Comparison of ENCODE assay signal across 20 cellular contexts in the genomic region with DNA sequence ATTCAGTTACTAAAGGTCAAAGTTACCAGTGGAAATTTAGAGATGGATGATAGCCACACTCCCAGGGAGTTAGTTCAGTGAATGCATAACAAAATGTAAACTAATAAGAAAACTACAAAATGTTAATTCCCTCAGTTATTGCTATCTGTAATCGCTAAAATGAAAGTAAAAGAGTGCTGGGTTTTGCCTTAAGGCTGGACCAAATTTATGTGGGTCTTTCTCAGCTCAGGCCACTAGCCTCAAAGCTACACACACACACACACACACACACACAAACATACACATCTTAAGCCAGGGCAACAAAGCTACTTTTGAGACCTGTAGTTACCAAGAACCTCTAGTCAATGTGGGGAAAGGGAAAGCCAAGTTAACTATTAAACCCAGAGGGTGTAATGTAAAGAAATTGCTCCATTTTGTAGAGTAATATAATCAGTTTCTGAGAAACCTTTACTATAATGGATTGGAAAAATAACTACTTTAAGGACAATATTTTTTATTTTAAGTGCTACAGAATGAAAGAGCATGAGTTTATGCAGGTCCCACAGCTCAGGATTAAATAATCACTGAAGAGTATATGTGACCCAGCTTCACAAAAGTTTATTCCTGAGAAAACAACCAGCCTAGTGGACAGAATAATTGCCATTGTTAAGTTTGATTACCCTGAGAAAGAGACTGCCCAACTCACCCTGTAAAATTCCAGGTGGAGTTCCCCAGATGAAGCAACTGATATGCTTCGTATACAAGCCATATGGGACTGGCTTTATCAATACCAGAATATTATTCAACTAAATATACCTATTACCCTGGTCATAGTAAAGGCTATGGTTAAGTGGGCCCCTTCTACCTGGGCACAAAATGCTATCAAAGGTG. TPM values are rescaled to one million over a fixed set of nuclear protein-coding genes. Genes with fewer than 3 reads are reported as not detected.
"Had no signal": no experiment of that assay in that cellular context is flagged by ENCODE, and none has a peak within 500 bp of the region (broad histone marks: within the 10 kb centered on the region; RNA-seq: fewer than 3 reads in every experiment).

No MANE protein-coding gene starts in this region.

- H3K4me1 Mint-ChIP-seq: activated CD8-positive, alpha-beta memory T cell treated with anti-CD3 and anti-CD28 coated beads, Interleukin-2, amount 10 ng/mL, durations not matched to agents 7 days and 5 days; memory B cell had no signal

- H3K4me1 ChIP-seq: left ventricle myocardium inferior, tibial artery, vagina had no signal

- H3K4me3 ChIP-seq: left ventricle myocardium inferior, skin epidermis, tibial artery, vagina had no signal

- H3K27me3 Mint-ChIP-seq: activated CD4-positive, alpha-beta memory T cell treated with anti-CD3 and anti-CD28 coated beads for 36 hours; activated CD8-positive, alpha-beta memory T cell treated with anti-CD3 and anti-CD28 coated beads, Interleukin-2, amount 10 ng/mL, durations not matched to agents 7 days and 5 days; memory B cell; natural killer cell treated with Interleukin-12 subunit alpha and Interleukin-12 subunit beta and Interleukin-15 and Interleukin-18, amount 100 ng/mL, for 72 hours had no signal

- H3K27me3 ChIP-seq: tibial artery, vagina had no signal

- ATAC-seq: activated CD8-positive, alpha-beta memory T cell treated with anti-CD3 and anti-CD28 coated beads, Interleukin-2, amount 10 ng/mL, durations not matched to agents 7 days and 5 days; natural killer cell treated with Interleukin-12 subunit alpha and Interleukin-12 subunit beta and Interleukin-15 and Interleukin-18, amount 100 ng/mL, for 72 hours; right cardiac atrium had no signal

- H3K9me3 Mint-ChIP-seq: activated CD4-positive, alpha-beta memory T cell treated with anti-CD3 and anti-CD28 coated beads for 36 hours had no signal

- H3K36me3 ChIP-seq: left ventricle myocardium inferior, tibial artery, vagina, WERI-Rb-1 had no signal

- H3K9me3 ChIP-seq: left ventricle myocardium inferior, tibial artery, vagina had no signal

- H3K27ac Mint-ChIP-seq: activated CD4-positive, alpha-beta memory T cell treated with anti-CD3 and anti-CD28 coated beads for 36 hours; activated CD8-positive, alpha-beta memory T cell treated with anti-CD3 and anti-CD28 coated beads, Interleukin-2, amount 10 ng/mL, durations not matched to agents 7 days and 5 days; memory B cell; natural killer cell treated with Interleukin-12 subunit alpha and Interleukin-12 subunit beta and Interleukin-15 and Interleukin-18, amount 100 ng/mL, for 72 hours had no signal

- H3K27ac ChIP-seq: left ventricle myocardium inferior, skin epidermis, tibial artery, vagina, WERI-Rb-1 had no signal

- H3K36me3 Mint-ChIP-seq: activated CD4-positive, alpha-beta memory T cell treated with anti-CD3 and anti-CD28 coated beads for 36 hours; activated CD8-positive, alpha-beta memory T cell treated with anti-CD3 and anti-CD28 coated beads, Interleukin-2, amount 10 ng/mL, durations not matched to agents 7 days and 5 days; memory B cell; natural killer cell treated with Interleukin-12 subunit alpha and Interleukin-12 subunit beta and Interleukin-15 and Interleukin-18, amount 100 ng/mL, for 72 hours had no signal

- DNase-seq: activated CD4-positive, alpha-beta memory T cell treated with anti-CD3 and anti-CD28 coated beads for 36 hours; activated CD8-positive, alpha-beta memory T cell treated with anti-CD3 and anti-CD28 coated beads, Interleukin-2, amount 10 ng/mL, durations not matched to agents 7 days and 5 days; activated naive CD4-positive, alpha-beta T cell treated with anti-CD3 and anti-CD28 coated beads, Interleukin-2, amount 50 U/mL, for 16 hours; activated T-cell treated with anti-CD3 and anti-CD28 coated beads, Interleukin-2, amount 50 U/mL, for 1 hour; islet precursor cell; left ventricle myocardium inferior; nucleus accumbens; right cardiac atrium; stimulated activated CD4-positive, alpha-beta T cell treated with anti-CD3 and anti-CD28 coated beads, Interleukin-15, amount 100 ng/mL, for 24 hours; stimulated activated CD4-positive, alpha-beta T cell treated with anti-CD3 and anti-CD28 coated beads, Interleukin-4, amount 100 ng/mL, for 1 hour; stimulated activated naive CD4-positive, alpha-beta T cell; tibial artery; WERI-Rb-1 had no signal

- H3K4me3 Mint-ChIP-seq: activated CD4-positive, alpha-beta memory T cell treated with anti-CD3 and anti-CD28 coated beads for 36 hours; activated CD8-positive, alpha-beta memory T cell treated with anti-CD3 and anti-CD28 coated beads, Interleukin-2, amount 10 ng/mL, durations not matched to agents 7 days and 5 days; memory B cell; natural killer cell treated with Interleukin-12 subunit alpha and Interleukin-12 subunit beta and Interleukin-15 and Interleukin-18, amount 100 ng/mL, for 72 hours had no signal

RNA-seq across cellular contexts. Expression of a gene that starts 8.9 kb away (rescaled TPM):
- total RNA-seq: activated CD4-positive, alpha-beta memory T cell treated with anti-CD3 and anti-CD28 coated beads for 36 hours; activated CD8-positive, alpha-beta memory T cell treated with anti-CD3 and anti-CD28 coated beads, Interleukin-2, amount 10 ng/mL, durations not matched to agents 7 days and 5 days; chondrocyte; dermis microvascular lymphatic vessel endothelial cell; left ventricle myocardium inferior; natural killer cell treated with Interleukin-12 subunit alpha and Interleukin-12 subunit beta and Interleukin-15 and Interleukin-18, amount 100 ng/mL, for 72 hours; right cardiac atrium; subcutaneous adipose tissue; vagina had no signal
